In the genomic region with DNA sequence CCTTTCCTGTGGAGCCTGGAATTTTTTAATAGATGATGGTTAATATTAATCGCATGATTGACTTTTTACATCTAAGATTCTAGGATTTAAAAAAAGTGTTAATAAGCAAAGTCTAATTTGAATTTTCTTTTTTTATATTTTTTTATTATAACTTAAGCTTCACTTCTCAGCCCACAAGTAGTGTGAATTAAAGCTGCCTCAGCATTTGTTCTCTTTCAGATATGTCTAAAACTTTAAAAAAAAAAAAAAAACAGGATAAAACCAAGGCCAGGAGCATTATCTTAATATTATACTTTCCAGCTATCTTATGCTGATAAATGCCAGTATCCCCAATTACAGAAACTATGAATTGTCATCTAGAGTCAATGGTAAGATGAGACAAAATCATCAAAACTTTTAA, we compare ENCODE assay signal across 32 cellular contexts.
"Had no signal": no experiment of that assay in that cellular context is flagged by ENCODE, and none has a peak within 500 bp of the region (broad histone marks: within the 10 kb centered on the region; RNA-seq: fewer than 3 reads in every experiment).

No MANE protein-coding gene starts in this region.

- H3K27ac ChIP-seq: body of pancreas, epithelial cell of prostate, esophagus squamous epithelium, gastroesophageal sphincter, heart right ventricle, WERI-Rb-1 had no signal

- H3K27me3 ChIP-seq: body of pancreas, esophagus squamous epithelium, gastroesophageal sphincter, heart right ventricle had no signal

- FAIRE-seq: colon, endometrium, endothelial cell of umbilical vein had no signal

- H3K4me1 Mint-ChIP-seq: activated B cell treated with CpG ODN at 0.5 μM for 24 hours; activated T-helper 17 cell treated with anti-CD3 and anti-CD28 coated beads, Interleukin-2, amount 50 U/mL, for 72 hours had no signal

- H3K9me3 ChIP-seq: body of pancreas, gastroesophageal sphincter, heart right ventricle had no signal

- H3K4me1 ChIP-seq: body of pancreas, esophagus squamous epithelium, gastroesophageal sphincter, heart right ventricle had no signal

- H3K27ac Mint-ChIP-seq: activated B cell treated with CpG ODN at 0.5 μM for 24 hours; activated CD8-positive, alpha-beta T cell treated with anti-CD3 and anti-CD28 coated beads for 36 hours; activated naive CD8-positive, alpha-beta T cell; T-helper 1 cell treated with Interleukin-12 subunit alpha and Interleukin-12 subunit beta and Interleukin-4 antibody, amounts not matched to agents 30 μg/mL and 1 μg/mL, for 36 hours had no signal

- DNase-seq: activated B cell treated with CpG ODN at 0.5 μM for 24 hours; activated CD4-positive, alpha-beta T cell treated with anti-CD3 and anti-CD28 coated beads for 48 hours; activated CD4-positive, alpha-beta T cell treated with anti-CD3 and anti-CD28 coated beads, Interleukin-2, amount 50 U/mL, for 1 hour; activated CD4-positive, alpha-beta T cell treated with anti-CD3 and anti-CD28 coated beads, Interleukin-2, amount 50 U/mL, for 48 hours; activated CD8-positive, alpha-beta memory T cell treated with anti-CD3 and anti-CD28 coated beads for 24 hours; activated CD8-positive, alpha-beta T cell treated with anti-CD3 and anti-CD28 coated beads for 36 hours; activated effector memory CD4-positive, alpha-beta T cell treated with Interleukin-2 at 50 U/mL for 16 hours; activated gamma-delta T cell treated with Interleukin-2 at 50 U/mL for 16 hours; activated naive CD4-positive, alpha-beta T cell treated with anti-CD3 and anti-CD28 coated beads, Interleukin-2, amount 50 U/mL, for 16 hours; activated naive CD4-positive, alpha-beta T cell treated with Interleukin-2 at 50 U/mL for 16 hours; activated T-cell treated with anti-CD3 and anti-CD28 coated beads, Interleukin-2, amount 50 U/mL, for 4 hours; amniotic stem cell; aorta; body of pancreas; caudate nucleus; cortex of kidney; dermis blood vessel endothelial cell; effector CD8-positive, alpha-beta T cell; esophagus squamous epithelium; foreskin melanocyte; heart right ventricle; T-helper 9 cell; WERI-Rb-1 had no signal

- H3K4me3 Mint-ChIP-seq: activated B cell treated with CpG ODN at 0.5 μM for 24 hours; activated CD8-positive, alpha-beta T cell treated with anti-CD3 and anti-CD28 coated beads for 36 hours; activated naive CD8-positive, alpha-beta T cell; activated T-cell treated with anti-CD3 and anti-CD28 coated beads, Interleukin-2, amount 50 U/mL, for 4 hours; activated T-helper 17 cell treated with anti-CD3 and anti-CD28 coated beads, Interleukin-2, amount 50 U/mL, for 72 hours; T-helper 1 cell treated with Interleukin-12 subunit alpha and Interleukin-12 subunit beta and Interleukin-4 antibody, amounts not matched to agents 30 μg/mL and 1 μg/mL, for 36 hours had no signal

- H3K27me3 Mint-ChIP-seq: activated B cell treated with CpG ODN at 0.5 μM for 24 hours; activated CD8-positive, alpha-beta T cell treated with anti-CD3 and anti-CD28 coated beads for 36 hours; activated naive CD8-positive, alpha-beta T cell; activated T-helper 17 cell treated with anti-CD3 and anti-CD28 coated beads, Interleukin-2, amount 50 U/mL, for 72 hours had no signal

- H3K36me3 ChIP-seq: esophagus squamous epithelium, gastroesophageal sphincter, heart right ventricle, WERI-Rb-1 had no signal

- H3K4me3 ChIP-seq: body of pancreas, esophagus squamous epithelium, gastroesophageal sphincter, heart right ventricle had no signal

- ATAC-seq: activated CD4-positive, CD25-positive, alpha-beta regulatory T cell treated with anti-CD3 and anti-CD28 coated beads, Interleukin-2, amount 50 U/mL, for 24 hours; activated T-cell treated with anti-CD3 and anti-CD28 coated beads, Interleukin-2, amount 50 U/mL, for 4 hours; body of pancreas; gastroesophageal sphincter had no signal

- H3K9me3 Mint-ChIP-seq: activated B cell treated with CpG ODN at 0.5 μM for 24 hours; activated CD8-positive, alpha-beta T cell treated with anti-CD3 and anti-CD28 coated beads for 36 hours; activated T-helper 17 cell treated with anti-CD3 and anti-CD28 coated beads, Interleukin-2, amount 50 U/mL, for 72 hours; T-helper 1 cell treated with Interleukin-12 subunit alpha and Interleukin-12 subunit beta and Interleukin-4 antibody, amounts not matched to agents 30 μg/mL and 1 μg/mL, for 36 hours had no signal
